Comparison of ENCODE assay signal across 19 cellular contexts in the genomic region with DNA sequence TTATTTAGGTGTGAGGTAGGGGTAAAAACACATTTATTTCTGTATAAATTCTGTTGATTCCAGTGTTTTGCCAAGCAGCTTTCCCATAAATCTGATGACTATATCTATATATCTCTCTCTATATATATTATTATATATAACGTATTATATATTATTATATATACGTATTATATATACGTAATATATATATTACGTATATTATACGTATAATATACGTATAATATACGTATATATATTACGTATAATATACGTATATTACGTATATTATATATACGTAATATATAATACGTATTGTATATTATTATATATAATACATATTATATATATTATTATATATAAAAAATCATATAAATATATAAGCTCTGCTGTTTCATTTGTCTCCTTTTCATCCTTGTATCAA.
A peak's percentile ranks its signal among the peaks of the same experiment; 100 is the strongest.
DNase-seq lines count a peak whose midpoint lies in the region; ATAC-seq, FAIRE-seq and TF ChIP-seq lines count a peak whose summit lies in the region.
"Had no signal": no experiment of that assay in that cellular context is flagged by ENCODE, and none has a peak within 500 bp of the region (broad histone marks: within the 10 kb centered on the region; RNA-seq: fewer than 3 reads in every experiment).

No MANE protein-coding gene starts in this region.

- H3K27me3 Mint-ChIP-seq in WTC11 (ENCODE audit: low read depth) (no peaks in the 10 kb centered on the region), HFFc6 (ENCODE audit: insufficient read depth) (no peaks in the 10 kb centered on the region)
- H3K27me3 Mint-ChIP-seq: CD4-positive, alpha-beta memory T cell had no signal

- no peaks in the 10 kb centered on the region for H3K9me3 ChIP-seq in kidney (ENCODE audit: control insufficient read depth in 1 of 2, low read length in 2 of 2)
- H3K9me3 ChIP-seq: BLaER1, HAP-1 had no signal

- POLR2A ChIA-PET in WTC11 (lab: Charles Lee), result no interaction called here

- no peak overlapping the region for H3K9ac ChIP-seq in kidney (ENCODE audit: low read length in 2 of 2)
- H3K9ac ChIP-seq: BLaER1, GM23248 had no signal

- H3K36me3 Mint-ChIP-seq in WTC11 (no peaks in the 10 kb centered on the region), HFFc6 (ENCODE audit: low read depth) (no peaks in the 10 kb centered on the region)
- H3K36me3 Mint-ChIP-seq: CD14-positive monocyte; CD4-positive, alpha-beta memory T cell had no signal

- intact Hi-C loops in kidney (cut with DNase I), result no loop called here
- intact Hi-C loops in Right ventricle myocardium superior (cut with DNase I), result no loop called here

- ATAC-seq in WTC11, result no peak
- no peak for ATAC-seq in HG03175 (IDR thresholded peaks at IDR 0.05; ENCODE audit: unreplicated experiment)
- no peak for ATAC-seq in Right ventricle myocardium superior (ENCODE audit: poor library complexity)
- ATAC-seq in activated CD4-positive, CD25-positive, alpha-beta regulatory T cell treated with anti-CD3 and anti-CD28 coated beads, Interleukin-2, amount 50 U/mL, for 24 hours, result no peak

- CTCF ChIA-PET in WTC11 (lab: Charles Lee), result no interaction called here

- peak; percentile 15 for DNase-seq in DMS53 (lab: John Stamatoyannopoulos, UW)
- no peak for DNase-seq in DMS53 treated with DMSO at 0.1 percent for 48 hours (lab: John Stamatoyannopoulos, UW; ENCODE audit: unreplicated experiment)
- no peak for DNase-seq in WTC11 (ENCODE audit: low spot score)
- no peak for DNase-seq in kidney
- no peak for DNase-seq in HFFc6
- DNase-seq in Right ventricle myocardium superior, result no peak
- DNase-seq: CD4-positive, alpha-beta memory T cell; DMS153; DND-41; EL; GM23248 had no signal

- H3K4me3 Mint-ChIP-seq in WTC11, result no peak overlapping the region
- H3K4me3 Mint-ChIP-seq in HFFc6, result no peak overlapping the region
- H3K4me3 Mint-ChIP-seq: CD14-positive monocyte; CD4-positive, alpha-beta memory T cell had no signal

- H3K36me3 ChIP-seq in kidney (ENCODE audit: control insufficient read depth in 1 of 2, insufficient read depth in 2 of 2, low read length in 2 of 2), result no peaks in the 10 kb centered on the region
- H3K36me3 ChIP-seq: BLaER1, HAP-1 had no signal

- H3K27ac Mint-ChIP-seq in WTC11 (no peak overlapping the region), HFFc6 (no peak overlapping the region)
- H3K27ac Mint-ChIP-seq: CD14-positive monocyte; CD4-positive, alpha-beta memory T cell had no signal

- FAIRE-seq in kidney (lab: Jason Lieb, UNC), result peak; percentile 93
- FAIRE-seq: GM12891 had no signal

- H3K4me1 Mint-ChIP-seq in WTC11 (no peaks in the 10 kb centered on the region), HFFc6 (ENCODE audit: low read depth) (no peaks in the 10 kb centered on the region)
- H3K4me1 Mint-ChIP-seq: CD14-positive monocyte; CD4-positive, alpha-beta memory T cell had no signal

- no peak overlapping the region for H3K27ac ChIP-seq in kidney (ENCODE audit: low read depth in 2 of 2, low read length in 2 of 2)
- H3K27ac ChIP-seq: 22Rv1, BLaER1, GM23248, HL-60 had no signal

- no peaks in the 10 kb centered on the region for H3K4me1 ChIP-seq in kidney (ENCODE audit: control insufficient read depth in 1 of 2, insufficient read depth in 1 of 2, low read depth in 1 of 2, low read length in 2 of 2)
- H3K4me1 ChIP-seq: BLaER1, HAP-1 had no signal

- H3K4me3 ChIP-seq in kidney (ENCODE audit: low read length in 2 of 2), result no peak overlapping the region
- H3K4me3 ChIP-seq: BLaER1, GM23248, HAP-1 had no signal

- H3K9me3 Mint-ChIP-seq in WTC11, result no peaks in the 10 kb centered on the region
- peaks cover 15% of the 10 kb centered on the region for H3K9me3 Mint-ChIP-seq in HFFc6
- H3K9me3 Mint-ChIP-seq: CD14-positive monocyte had no signal

- TF ChIP-seq CTCF in WTC11 (IDR thresholded peaks at IDR 0.05), result no peak
- TF ChIP-seq CTCF in kidney (IDR thresholded peaks at IDR 0.05; ENCODE audit: borderline replicate concordance, extremely low read depth, insufficient read depth), result no peak
- no peak for TF ChIP-seq CTCF in HFFc6 (IDR thresholded peaks at IDR 0.05)

TF ChIP-seq in WTC11, 78 proteins besides CTCF, POLR2A, EP300 and RAD21:
- TF ChIP-seq ZNF423 (CRISPR knock-in tag; IDR thresholded peaks at IDR 0.05), result no peak
- TF ChIP-seq HMGA2 (CRISPR knock-in tag; IDR thresholded peaks at IDR 0.05), result peak; percentile 64
